In the genomic region with DNA sequence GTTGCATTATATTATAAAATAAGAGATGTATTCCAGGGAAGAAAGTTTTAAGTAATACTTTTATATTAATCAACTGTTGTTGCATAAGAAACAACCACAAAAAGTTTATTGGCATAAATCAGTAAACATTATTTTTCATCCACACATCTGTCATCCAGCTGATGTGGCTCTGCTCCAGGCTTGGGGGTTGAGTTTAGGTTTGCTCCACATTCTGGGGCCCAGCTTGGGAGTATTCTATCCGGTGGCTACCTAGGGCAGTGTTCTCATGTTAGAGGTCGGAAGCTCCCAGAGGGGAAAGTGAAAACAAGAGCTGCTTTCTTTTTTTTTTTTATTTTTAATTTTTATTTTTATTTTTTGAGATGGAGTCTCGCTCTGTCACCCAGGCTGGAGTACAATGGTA, we compare ENCODE assay signal across 20 cellular contexts.
"Had no signal": no experiment of that assay in that cellular context is flagged by ENCODE, and none has a peak within 500 bp of the region (broad histone marks: within the 10 kb centered on the region; RNA-seq: fewer than 3 reads in every experiment).

No MANE protein-coding gene starts in this region.

- ATAC-seq: esophagus mucosa; heart right ventricle; left lung; lower lobe of right lung; pancreas; right cardiac atrium; stimulated activated naive CD8-positive, alpha-beta T cell treated with anti-CD3 and anti-CD28 coated beads, Interleukin-15, Interleukin-2, amounts not matched to agents 100 U/mL and 50 U/mL, for 24 hours had no signal

- FAIRE-seq: frontal cortex, pancreas had no signal

- DNase-seq: cortex of kidney; dorsolateral prefrontal cortex; effector CD8-positive, alpha-beta T cell; heart right ventricle; hypothalamus; islet precursor cell; left lung; lower lobe of right lung; occipital lobe; pancreas; right cardiac atrium; stimulated activated CD4-positive, alpha-beta T cell treated with anti-CD3 and anti-CD28 coated beads, Interleukin-2, amount 100 ng/mL, for 48 hours; stimulated activated naive CD8-positive, alpha-beta T cell treated with anti-CD3 and anti-CD28 coated beads, Interleukin-15, Interleukin-2, amounts not matched to agents 100 U/mL and 50 U/mL, for 24 hours; thyroid gland; uterus had no signal

- H3K4me3 ChIP-seq: dorsolateral prefrontal cortex, heart right ventricle, left lung, lower lobe of right lung, pancreas, smooth muscle cell, suprapubic skin, thyroid gland, upper lobe of left lung, uterus had no signal
